In genomic region chr1:68216088-68216487, GRCh38 we compare ENCODE assay signal across 18 cellular contexts. TPM values are rescaled to one million over a fixed set of nuclear protein-coding genes. Genes with fewer than 3 reads are reported as not detected.
A peak's percentile ranks its signal among the peaks of the same experiment; 100 is the strongest.
DNase-seq lines count a peak whose midpoint lies in the region; ATAC-seq and TF ChIP-seq lines count a peak whose summit lies in the region.
"Had no signal": no experiment of that assay in that cellular context is flagged by ENCODE, and none has a peak within 500 bp of the region (broad histone marks: within the 10 kb centered on the region; RNA-seq: fewer than 3 reads in every experiment).

No MANE protein-coding gene starts in this region.

- H2AFZ ChIP-seq in hepatocyte: no peak overlapping the region
- H2AFZ ChIP-seq: GM23248 had no signal

- intact Hi-C loops in sigmoid colon (cut with DNase I) (loop anchor here (1.0 kb wide), 1 partner anchor 14 kb away; no protein-coding TSS in a partner anchor), tibial artery (cut with DNase I; ENCODE audit: low total_unique reads) (no loop called here)

- no peaks in the 10 kb centered on the region for H3K9me3 ChIP-seq in HUES48 (ENCODE audit: control insufficient read depth, insufficient read depth, low read length)
- H3K9me3 ChIP-seq in hepatocyte (ENCODE audit: low read depth): no peaks in the 10 kb centered on the region
- no peaks in the 10 kb centered on the region for H3K9me3 ChIP-seq in sigmoid colon
- no peaks in the 10 kb centered on the region for H3K9me3 ChIP-seq in tibial artery
- H3K9me3 ChIP-seq: BE2C, HAP-1, SJSA1 had no signal

- H3K4me2 ChIP-seq in hepatocyte: no peak overlapping the region

- H3K36me3 Mint-ChIP-seq in brain: peaks cover 4% of the 10 kb centered on the region

- H4K20me1 ChIP-seq in hepatocyte (ENCODE audit: insufficient read depth, poor library complexity, severe bottlenecking): peaks cover 5% of the 10 kb centered on the region

- no peak overlapping the region for H3K4me3 ChIP-seq in HUES48 (ENCODE audit: low read depth, low read length)
- no peak overlapping the region for H3K4me3 ChIP-seq in hepatocyte
- no peak overlapping the region for H3K4me3 ChIP-seq in sigmoid colon
- no peak overlapping the region for H3K4me3 ChIP-seq in tibial artery
- H3K4me3 ChIP-seq: GM23248, HAP-1, SJSA1 had no signal

- no peak for TF ChIP-seq CTCF in brain (conservative IDR thresholded peaks at IDR 0.05)
- no peak for TF ChIP-seq CTCF in hepatocyte (IDR thresholded peaks at IDR 0.05; ENCODE audit: poor library complexity)
- no peak for TF ChIP-seq CTCF in sigmoid colon (IDR thresholded peaks at IDR 0.05)
- TF ChIP-seq CTCF in tibial artery (IDR thresholded peaks at IDR 0.05): no peak

- TF ChIP-seq POLR2A in sigmoid colon (IDR thresholded peaks at IDR 0.05): no peak

- H3K9ac ChIP-seq in HUES48 (ENCODE audit: low read depth, low read length): no peak overlapping the region
- H3K9ac ChIP-seq: GM23248 had no signal

- peaks cover 9% of the 10 kb centered on the region for H3K4me1 ChIP-seq in HUES48 (ENCODE audit: control insufficient read depth, insufficient read depth, low read length)
- peaks cover 26% of the 10 kb centered on the region for H3K4me1 ChIP-seq in hepatocyte (ENCODE audit: insufficient read depth)
- peaks cover 0 to 92% (median 78%) of the 10 kb centered on the region in 4 donors for H3K4me1 ChIP-seq in sigmoid colon
- H3K4me1 ChIP-seq in tibial artery: peaks cover 0 to 29% (median 21%) of the 10 kb centered on the region in 4 donors
- H3K4me1 ChIP-seq: BE2C had no signal

- no peak for TF ChIP-seq EP300 in sigmoid colon (IDR thresholded peaks at IDR 0.05)

- WGBS in hepatocyte (ENCODE audit: low lambda C conversion rate, missing lambda C conversion rate): 83% methylated on average over 2 of the region's 2 CpGs
- 72 to 76% methylated on average over 2 of the region's 2 CpGs for WGBS in sigmoid colon, 2 donors

- H3K27me3 Mint-ChIP-seq in brain: peaks cover 24% of the 10 kb centered on the region

- no peak for ATAC-seq in GM19455 (IDR thresholded peaks at IDR 0.05; ENCODE audit: unreplicated experiment)

- peak overlapping the region in 3 of 5 experiments; percentile 10 to 23 (median 11) for H3K4me3 Mint-ChIP-seq in brain

- H3K27me3 ChIP-seq in HUES48 (ENCODE audit: control insufficient read depth, insufficient read depth, low read length) (no peaks in the 10 kb centered on the region), hepatocyte (no peaks in the 10 kb centered on the region), sigmoid colon (no peaks in the 10 kb centered on the region), tibial artery (no peaks in the 10 kb centered on the region)
- H3K27me3 ChIP-seq: BE2C, SJSA1 had no signal

- H3K27ac Mint-ChIP-seq in brain: peak overlapping the region in 2 of 5 experiments; percentile 43 to 66

- H3K36me3 ChIP-seq in HUES48 (ENCODE audit: control insufficient read depth, insufficient read depth, low read length) (no peaks in the 10 kb centered on the region), hepatocyte (replicated peaks; ENCODE audit: insufficient read depth, low read depth) (no peaks in the 10 kb centered on the region), sigmoid colon (no peaks in the 10 kb centered on the region), tibial artery (no peaks in the 10 kb centered on the region)
- H3K36me3 ChIP-seq: BE2C, HAP-1, SJSA1 had no signal

- no peaks in the 10 kb centered on the region for H3K9me2 ChIP-seq in hepatocyte (replicated peaks; ENCODE audit: insufficient read depth)

- H3K27ac ChIP-seq in HUES48 (ENCODE audit: low read depth, low read length) (peak overlapping the region; percentile 72), hepatocyte (peak overlapping the region; percentile 5), sigmoid colon (peak overlapping the region; percentile 72 to 82 (median 77)), tibial artery (no peak overlapping the region)
- H3K27ac ChIP-seq: GM23248, SJSA1 had no signal

- H3K4me1 Mint-ChIP-seq in brain: peaks cover 45% of the 10 kb centered on the region

- peaks cover 78% of the 10 kb centered on the region for H3K79me2 ChIP-seq in hepatocyte

- DNase-seq in hepatocyte (ENCODE audit: low spot score) (no peak), sigmoid colon (no peak), tibial artery (no peak), NCI-H1417 treated with DMSO at 0.1 percent for 48 hours (lab: John Stamatoyannopoulos, UW) (no peak), ecto neural progenitor cell (ENCODE audit: low spot score) (no peak)
- DNase-seq: BE2C, EL, GM23248, NCI-H1694 treated with DMSO at 0.1 percent for 48 hours, NCI-H2081 treated with DMSO at 0.1 percent for 48 hours, NCI-H446 treated with DMSO at 0.1 percent for 48 hours, NCI-H526 treated with DMSO at 0.1 percent for 48 hours, OCI-M1 had no signal

- no peaks in the 10 kb centered on the region for H3K9me3 Mint-ChIP-seq in brain

RNA-seq across cellular contexts. Expression of gene WLS, which starts 16.2 kb away (rescaled TPM):
- 95.8 TPM for polyA plus RNA-seq in brain (ENCODE audit: insufficient read depth, low read depth, low replicate concordance)
- 102 and 115 TPM in 2 replicates for total RNA-seq in hepatocyte
- 66.3 and 79.9 TPM in 2 replicates for polyA plus RNA-seq in hepatocyte
- total RNA-seq in sigmoid colon: 100 to 1,000 TPM in 3 of 4 donors, 10 to 100 TPM in 1; 99.2 to 188 (median 134) TPM
- 10 to 100 TPM; 12.6 to 37.7 (median 16.9) TPM for polyA plus RNA-seq in sigmoid colon

Comparison
In these comparisons a context has a peak if more than half of its experiments do, and no peak if none do; other contexts are left out.
1. H3K27ac ChIP-seq: peak in HUES48 (single experiment), hepatocyte (single experiment) and sigmoid colon (4 of 4); none in tibial artery (0 of 2).